ENCODE assay signal across 9 cellular contexts in the genomic region with DNA sequence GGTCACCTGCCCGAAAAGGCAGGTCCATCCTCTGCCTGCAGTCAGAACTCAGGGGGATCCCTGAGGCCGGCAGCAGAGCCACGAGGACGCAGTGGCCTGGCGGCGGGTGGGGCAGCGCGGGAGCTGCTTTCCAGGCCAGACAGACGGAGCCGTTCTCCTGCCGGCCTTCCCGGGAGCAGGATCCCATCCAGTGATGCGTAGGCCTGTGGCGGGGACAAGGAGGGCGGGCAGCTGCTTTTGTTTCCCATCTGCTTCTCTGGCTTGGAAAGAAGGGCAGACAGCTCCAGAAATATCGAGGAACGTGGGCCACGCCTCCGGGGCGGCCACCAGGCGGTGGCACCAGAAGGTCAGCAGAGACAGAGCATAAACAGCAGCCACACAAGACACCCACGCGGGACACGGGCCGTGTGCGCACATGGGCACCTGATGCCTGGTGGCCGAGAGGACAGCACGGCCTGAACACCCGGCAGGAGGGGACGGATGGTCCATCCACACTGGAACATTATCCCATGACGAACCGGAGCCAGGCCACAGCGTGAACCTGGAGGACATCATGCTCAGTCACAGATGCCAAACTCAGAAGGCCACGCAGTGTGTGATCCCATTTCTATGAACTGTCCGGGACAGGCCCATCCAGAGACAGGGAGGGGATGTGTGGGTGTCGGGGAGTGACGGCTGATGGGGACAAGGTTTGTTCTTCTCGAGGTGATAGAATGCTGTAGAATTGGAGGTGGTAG. TPM values are rescaled to one million over a fixed set of nuclear protein-coding genes. Genes with fewer than 3 reads are reported as not detected.
DNase-seq lines count a peak whose midpoint lies in the region; ATAC-seq and TF ChIP-seq lines count a peak whose summit lies in the region.
"Had no signal": no experiment of that assay in that cellular context is flagged by ENCODE, and none has a peak within 500 bp of the region (broad histone marks: within the 10 kb centered on the region; RNA-seq: fewer than 3 reads in every experiment).

No MANE protein-coding gene starts in this region.

- no peak for TF ChIP-seq POLR2A in HCT116 (IDR thresholded peaks at IDR 0.05; ENCODE audit: borderline replicate concordance, extremely low read depth, insufficient read depth, insufficient read length)

- H3K9me2 ChIP-seq in HCT116 (ENCODE audit: insufficient read depth) = no peaks in the 10 kb centered on the region

- no peak overlapping the region for H3K4me3 Mint-ChIP-seq in dendritic cell treated with granulocyte-macrophage colony-stimulating factor and Interleukin-4, amounts not matched to agents 40 ng/mL and 50 ng/mL, for 4 days

- H3K4me1 Mint-ChIP-seq in dendritic cell treated with granulocyte-macrophage colony-stimulating factor and Interleukin-4, amounts not matched to agents 40 ng/mL and 50 ng/mL, for 4 days (ENCODE audit: low read depth) = peaks cover 41% of the 10 kb centered on the region

- RAD21 ChIA-PET in HCT116 (lab: Charles Lee; ENCODE audit: low non-redundant PET in 1 of 2, low total read pairs in 2 of 2, uncharacterized antibody in 2 of 2, unreplicated experiment in 2 of 2) = no interaction called here

- H3K27ac Mint-ChIP-seq in dendritic cell treated with granulocyte-macrophage colony-stimulating factor and Interleukin-4, amounts not matched to agents 40 ng/mL and 50 ng/mL, for 4 days = peak overlapping the region; percentile 45
- H3K27ac Mint-ChIP-seq: progenitor cell of endocrine pancreas had no signal

- no peak for TF ChIP-seq RAD21 in HCT116 (IDR thresholded peaks at IDR 0.05; ENCODE audit: low read depth)

- H3K27ac ChIP-seq in HCT116 (ENCODE audit: low read depth, low read length) = peak overlapping the region; percentile 41; the same call in 1 of the 2 replicates

- H3K4me2 ChIP-seq in HCT116 (ENCODE audit: low read length) = peak overlapping the region; percentile 8; the same call in 1 of the 2 replicates

- H4K20me1 ChIP-seq in HCT116 (ENCODE audit: insufficient read depth) = no peaks in the 10 kb centered on the region

- no peak overlapping the region for H3K4me3 ChIP-seq in HCT116 (replicated peaks in 1 of 2; ENCODE audit: low read depth in 1 of 2, low read length in 2 of 2)

- no peaks in the 10 kb centered on the region for H3K36me3 ChIP-seq in HCT116 (ENCODE audit: control insufficient read depth in 1 of 2, insufficient read depth in 2 of 2, low read length in 2 of 2)

- intact Hi-C loops in HCT116 (cut with micrococcal nuclease) = loop anchor here (10.0 kb wide), 1 partner anchor 130 kb away; no protein-coding TSS in a partner anchor
- intact Hi-C loops in dendritic cell treated with granulocyte-macrophage colony-stimulating factor and Interleukin-4, amounts not matched to agents 40 ng/mL and 50 ng/mL, for 4 days (cut with micrococcal nuclease) = no loop called here

- no peak for TF ChIP-seq CTCF in HCT116 (IDR thresholded peaks at IDR 0.05 in 2 of 3, conservative IDR thresholded peaks at IDR 0.05 in 1 of 3; ENCODE audit: borderline replicate concordance in 1 of 3, insufficient read depth in 1 of 3, low read depth in 2 of 3, low read length in 2 of 3)

- POLR2A ChIA-PET in HCT116 (lab: Charles Lee) = no interaction called here

- H3K36me3 Mint-ChIP-seq in dendritic cell treated with granulocyte-macrophage colony-stimulating factor and Interleukin-4, amounts not matched to agents 40 ng/mL and 50 ng/mL, for 4 days (ENCODE audit: low read depth) = peaks cover 6% of the 10 kb centered on the region

- no peaks in the 10 kb centered on the region for H3K27me3 Mint-ChIP-seq in dendritic cell treated with granulocyte-macrophage colony-stimulating factor and Interleukin-4, amounts not matched to agents 40 ng/mL and 50 ng/mL, for 4 days
- H3K27me3 Mint-ChIP-seq: progenitor cell of endocrine pancreas had no signal

- H3K9me3 Mint-ChIP-seq in dendritic cell treated with granulocyte-macrophage colony-stimulating factor and Interleukin-4, amounts not matched to agents 40 ng/mL and 50 ng/mL, for 4 days = no peaks in the 10 kb centered on the region

- CTCF ChIA-PET in HCT116 (lab: Charles Lee) = no interaction called here

- no peak for ATAC-seq in HCT116
- no peak for ATAC-seq in HG02885 (IDR thresholded peaks at IDR 0.05; ENCODE audit: poor library complexity, unreplicated experiment)

- DNase-seq in HCT116 (ENCODE audit: low read depth, low spot score) = no peak
- DNase-seq in midbrain (lab: John Stamatoyannopoulos, UW) = peak; percentile 32
- peak; percentile 46 for DNase-seq in superior temporal gyrus (ENCODE audit: extremely low spot score)
- DNase-seq in SW480 (ENCODE audit: low spot score) = no peak
- no peak for DNase-seq in NCI-H2227 (lab: John Stamatoyannopoulos, UW; ENCODE audit: unreplicated experiment)
- DNase-seq in NCI-H510A (lab: John Stamatoyannopoulos, UW) = no peak

- H3K9me3 ChIP-seq in HCT116 (ENCODE audit: control insufficient read depth in 1 of 2, insufficient read depth in 1 of 2, low read depth in 1 of 2, low read length in 2 of 2) = no peaks in the 10 kb centered on the region

- H3K27me3 ChIP-seq in HCT116 (ENCODE audit: insufficient read depth, low read length) = no peaks in the 10 kb centered on the region

- H3K79me2 ChIP-seq in HCT116 (ENCODE audit: insufficient read depth, low read length) = no peaks in the 10 kb centered on the region

- no TSS peak for BruUV-seq in HCT116 (replicated peaks; lab: Mats Ljungman, UMichigan)

- H2AFZ ChIP-seq in HCT116 (ENCODE audit: low read depth, low read length, poor library complexity, severe bottlenecking) = no peak overlapping the region

- H3K9ac ChIP-seq in HCT116 (ENCODE audit: low read length) = peak overlapping the region; percentile 33; the same call in 1 of the 2 replicates

- peaks cover 34 to 52% of the 10 kb centered on the region in 2 experiments for H3K4me1 ChIP-seq in HCT116 (ENCODE audit: control insufficient read depth in 1 of 2, insufficient read depth in 2 of 2, low read length in 2 of 2)

TF ChIP-seq in HCT116, 20 proteins besides CTCF, POLR2A, EP300 and RAD21:
- TF ChIP-seq, protein P1, sequence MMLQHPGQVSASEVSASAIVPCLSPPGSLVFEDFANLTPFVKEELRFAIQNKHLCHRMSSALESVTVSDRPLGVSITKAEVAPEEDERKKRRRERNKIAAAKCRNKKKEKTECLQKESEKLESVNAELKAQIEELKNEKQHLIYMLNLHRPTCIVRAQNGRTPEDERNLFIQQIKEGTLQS (IDR thresholded peaks at IDR 0.05) = no peak
- TF ChIP-seq ZFX (IDR thresholded peaks at IDR 0.05) (0 out of 2 replicates have a peak, but pooled peaks have one; percentile 23), TCF7L2 (IDR thresholded peaks at IDR 0.05; ENCODE audit: borderline replicate concordance, extremely low read depth, insufficient read depth, insufficient read length) (no peak)

RNA-seq across cellular contexts. Expression of gene MKNK2, which starts 13.9 kb away (rescaled TPM):
- total RNA-seq in HCT116 (2021; ENCODE audit: unreplicated experiment) = 271 TPM
- polyA plus RNA-seq in HCT116 (2012) = 225 and 297 TPM in 2 replicates

RNA-seq across cellular contexts. Expression of gene MOB3A, which starts 31.2 kb away (rescaled TPM):
- 32.1 TPM for total RNA-seq in HCT116 (2021; ENCODE audit: unreplicated experiment)
- polyA plus RNA-seq in HCT116 (2012) = 39.3 and 39.8 TPM in 2 replicates

RNA-seq across cellular contexts. Expression of gene IZUMO4, which starts 31.8 kb away (rescaled TPM):
- total RNA-seq in HCT116 (2021; ENCODE audit: unreplicated experiment) = 6.1 TPM
- 6.7 and 12.8 TPM in 2 replicates for polyA plus RNA-seq in HCT116 (2012)

RNA-seq across cellular contexts. Expression of gene BTBD2, which starts 49.4 kb away (rescaled TPM):
- total RNA-seq in HCT116 (2021; ENCODE audit: unreplicated experiment) = 112 TPM
- polyA plus RNA-seq in HCT116 (2012) = 136 and 158 TPM in 2 replicates

Comparison
In these comparisons a context has a peak if more than half of its experiments do, and no peak if none do; other contexts are left out.
1. DNase-seq: peak in midbrain (single experiment) and superior temporal gyrus (single experiment); none in HCT116 (single experiment), SW480 (single experiment), NCI-H2227 (single experiment) and NCI-H510A (single experiment).